16 cellular contexts compared by ENCODE assay signal in the genomic region with DNA sequence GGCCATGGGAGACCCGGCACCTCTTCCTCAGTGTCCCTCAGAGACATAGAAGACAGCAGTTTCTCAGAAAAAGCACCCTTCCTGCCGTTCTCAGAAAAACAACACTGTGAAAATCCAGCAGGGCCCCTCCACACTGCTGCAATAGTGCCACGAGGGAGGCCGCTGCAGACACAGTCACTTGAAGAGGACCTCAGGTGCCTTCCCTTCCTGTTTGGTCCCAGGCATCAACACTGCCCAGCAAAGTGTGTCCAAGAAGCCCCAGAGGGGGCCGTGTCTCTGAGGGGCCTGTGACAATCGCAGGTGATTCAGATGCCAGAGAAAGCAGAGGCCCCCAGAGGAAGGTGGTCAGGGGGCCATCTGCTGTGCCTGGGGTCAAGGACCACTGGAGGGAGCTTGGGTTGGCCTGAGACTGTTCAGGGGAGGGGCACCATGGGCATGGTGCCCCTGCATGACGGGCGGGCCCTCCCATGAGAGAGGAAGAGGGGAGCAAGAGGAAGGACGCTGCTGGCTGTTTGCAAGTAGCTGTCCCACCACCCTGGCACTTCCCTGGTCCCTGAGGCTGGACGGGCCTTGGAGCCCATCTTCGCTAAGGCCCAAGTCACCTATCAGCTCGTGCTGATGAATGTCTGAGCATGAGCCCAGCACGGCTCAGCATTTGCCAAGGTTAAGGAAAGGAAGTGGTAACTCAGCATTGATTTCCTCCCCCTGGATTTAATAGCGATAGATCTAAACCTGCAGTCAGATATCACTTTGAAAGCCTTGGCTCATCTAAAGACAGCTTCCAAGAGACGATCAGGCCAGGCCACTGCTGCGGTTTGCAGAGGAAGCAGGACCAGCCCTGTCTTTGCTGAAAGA. TPM values are rescaled to one million over a fixed set of nuclear protein-coding genes. Genes with fewer than 3 reads are reported as not detected.
DNase-seq lines count a peak whose midpoint lies in the region; ATAC-seq, FAIRE-seq and TF ChIP-seq lines count a peak whose summit lies in the region.
"Had no signal": no experiment of that assay in that cellular context is flagged by ENCODE, and none has a peak within 500 bp of the region (broad histone marks: within the 10 kb centered on the region; RNA-seq: fewer than 3 reads in every experiment).

No MANE protein-coding gene starts in this region.

- H2BK5ac ChIP-seq in neuronal stem cell (ENCODE audit: low read length) = no peak overlapping the region

- H3K9me3 ChIP-seq in HepG2 (ENCODE audit: low read length) = no peaks in the 10 kb centered on the region
- no peaks in the 10 kb centered on the region for H3K9me3 ChIP-seq in right lobe of liver
- no peaks in the 10 kb centered on the region for H3K9me3 ChIP-seq in adipocyte (ENCODE audit: control insufficient read depth, low read length)
- H3K9me3 ChIP-seq in neuronal stem cell (replicated peaks in 1 of 2; ENCODE audit: control insufficient read depth in 2 of 2, insufficient read depth in 1 of 2, low read depth in 1 of 2, low read length in 2 of 2) = peaks cover 0 to 2% of the 10 kb centered on the region in 2 donors
- H3K9me3 ChIP-seq in hepatocyte (ENCODE audit: low read depth) = no peaks in the 10 kb centered on the region
- H3K9me3 ChIP-seq in mucosa of descending colon = no peaks in the 10 kb centered on the region
- H3K9me3 ChIP-seq: A549, SJSA1 had no signal

- no peaks in the 10 kb centered on the region for H3K79me1 ChIP-seq in neuronal stem cell (ENCODE audit: low read depth, low read length)

- H3K9ac ChIP-seq in HepG2 (ENCODE audit: insufficient read depth, low read depth, low read length) (no peak overlapping the region), adipocyte (ENCODE audit: low read length) (peak overlapping the region; percentile 95), neuronal stem cell (ENCODE audit: low read depth, low read length, poor library complexity) (no peak overlapping the region)

- no peaks in the 10 kb centered on the region for H4K20me1 ChIP-seq in HepG2 (ENCODE audit: insufficient read depth, low read length)
- no peaks in the 10 kb centered on the region for H4K20me1 ChIP-seq in hepatocyte (ENCODE audit: insufficient read depth, poor library complexity, severe bottlenecking)

- intact Hi-C loops in HepG2 (cut with micrococcal nuclease; ENCODE audit: unreplicated experiment) = no loop called here
- intact Hi-C loops in right lobe of liver (cut with DNase I) = no loop called here
- intact Hi-C loops in mucosa of descending colon (cut with DNase I, micrococcal nuclease) = no loop called here

- H3K79me2 ChIP-seq in HepG2 (ENCODE audit: insufficient read depth, low read length) (no peaks in the 10 kb centered on the region), hepatocyte (peaks cover 38% of the 10 kb centered on the region)

- no peaks in the 10 kb centered on the region for H3K36me3 ChIP-seq in HepG2 (replicated peaks in 1 of 2; ENCODE audit: control insufficient read depth in 1 of 2, insufficient read depth in 2 of 2, low read length in 2 of 2)
- H3K36me3 ChIP-seq in right lobe of liver = no peaks in the 10 kb centered on the region
- H3K36me3 ChIP-seq in adipocyte (ENCODE audit: control insufficient read depth, insufficient read depth, low read length, severe bottlenecking) = peaks cover 50% of the 10 kb centered on the region
- H3K36me3 ChIP-seq in neuronal stem cell (replicated peaks in 1 of 2; ENCODE audit: control insufficient read depth in 2 of 2, insufficient read depth in 2 of 2, low read length in 2 of 2) = peaks cover 0 to 1% of the 10 kb centered on the region in 2 donors
- no peaks in the 10 kb centered on the region for H3K36me3 ChIP-seq in hepatocyte (replicated peaks; ENCODE audit: insufficient read depth, low read depth)
- H3K36me3 ChIP-seq in mucosa of descending colon (ENCODE audit: low read depth) = no peaks in the 10 kb centered on the region

- ATAC-seq in HepG2 = peak; percentile 45
- ATAC-seq in right lobe of liver = no peak
- ATAC-seq in mucosa of descending colon = no peak
- ATAC-seq: A549; CD8-positive, alpha-beta T cell had no signal

- POLR2A ChIA-PET in HepG2 (lab: Yijun Ruan, JAX) = no interaction called here

- in situ Hi-C loops in HepG2 (cut with HindIII; ENCODE audit: extremely low pct_ligation_motif_present, low pct_unique_long_range_greater_than_20kb) = no loop called here

- H3K4me1 ChIP-seq in HepG2 (ENCODE audit: insufficient read depth, low read length) (no peaks in the 10 kb centered on the region), right lobe of liver (no peaks in the 10 kb centered on the region), adipocyte (ENCODE audit: control insufficient read depth, insufficient read depth, low read length) (peaks cover 69% of the 10 kb centered on the region), neuronal stem cell (ENCODE audit: control insufficient read depth in 2 of 2, insufficient read depth in 1 of 2, low read depth in 1 of 2, low read length in 2 of 2) (no peaks in the 10 kb centered on the region), hepatocyte (ENCODE audit: insufficient read depth) (peaks cover 4% of the 10 kb centered on the region), mucosa of descending colon (ENCODE audit: low read depth) (no peaks in the 10 kb centered on the region)
- H3K4me1 ChIP-seq: A549 had no signal

- no peak for DNase-seq in HepG2 (ENCODE audit: low spot score)
- no peak for DNase-seq in right lobe of liver
- DNase-seq in adipocyte (ENCODE audit: low read depth) = no peak
- no peak for DNase-seq in neuronal stem cell (ENCODE audit: low spot score)
- DNase-seq in hepatocyte (ENCODE audit: low spot score) = no peak
- DNase-seq in mucosa of descending colon = no peak
- DNase-seq in DMS114 treated with DMSO at 0.1 percent for 48 hours (lab: John Stamatoyannopoulos, UW; ENCODE audit: unreplicated experiment) = no peak
- no peak for DNase-seq in T-helper 2 cell
- DNase-seq: CD8-positive, alpha-beta T cell; DND-41; IMR-90; NCI-H1930; NCI-H510A had no signal

- H3K23ac ChIP-seq in neuronal stem cell (ENCODE audit: low read depth, low read length, poor library complexity) = peak overlapping the region; percentile 26

- H3K27ac ChIP-seq in HepG2 (ENCODE audit: extremely low read length, insufficient read depth, low read length) (no peak overlapping the region), right lobe of liver (no peak overlapping the region), neuronal stem cell (replicated peaks; ENCODE audit: low read length) (no peak overlapping the region), hepatocyte (no peak overlapping the region)
- H3K27ac ChIP-seq: A549, SJSA1 had no signal

- BruUV-seq in HepG2 (replicated peaks; lab: Mats Ljungman, UMichigan) = no TSS peak

- H2AK5ac ChIP-seq in neuronal stem cell (ENCODE audit: low read depth, low read length) = no peak overlapping the region

- no peak for TF ChIP-seq CTCF in HepG2 (CRISPR knock-in tag; IDR thresholded peaks at IDR 0.05)
- TF ChIP-seq CTCF in right lobe of liver (IDR thresholded peaks at IDR 0.05) = no peak
- TF ChIP-seq CTCF in hepatocyte (IDR thresholded peaks at IDR 0.05; ENCODE audit: poor library complexity) = no peak
- TF ChIP-seq CTCF in mucosa of descending colon (IDR thresholded peaks at IDR 0.05) = no peak

- no peak overlapping the region for H4K8ac ChIP-seq in neuronal stem cell (ENCODE audit: low read depth, low read length)

- H3K4me3 ChIP-seq in HepG2 (replicated peaks in 1 of 3; ENCODE audit: insufficient read depth in 1 of 3, low read depth in 2 of 3, low read length in 3 of 3) (no peak overlapping the region), right lobe of liver (no peak overlapping the region), adipocyte (ENCODE audit: low read length) (peak overlapping the region; percentile 90), neuronal stem cell (ENCODE audit: low read length in 2 of 2) (no peak overlapping the region), hepatocyte (no peak overlapping the region), mucosa of descending colon (no peak overlapping the region)
- H3K4me3 ChIP-seq: A549, SJSA1 had no signal

- no peak overlapping the region for H2BK15ac ChIP-seq in neuronal stem cell (ENCODE audit: low read length)

- H2BK120ac ChIP-seq in neuronal stem cell (ENCODE audit: low read depth, low read length) = no peak overlapping the region

- no peak for FAIRE-seq in HepG2 (lab: Jason Lieb, UNC)
- FAIRE-seq: A549, D721Med had no signal

- 45% methylated on average over 16 of the region's 16 CpGs for WGBS in HepG2 (ENCODE audit: low lambda C conversion rate)
- WGBS in right lobe of liver (ENCODE audit: insufficient coverage, low coverage, low lambda C conversion rate, missing lambda C conversion rate) = 61% methylated on average over 4 of the region's 16 CpGs
- WGBS in neuronal stem cell (ENCODE audit: extremely low coverage in 2 of 2, insufficient read length in 2 of 2, insufficient replicate concordance in 1 of 2), 2 donors = no CpG with 5 or more reads among the region's 16 CpGs
- WGBS in hepatocyte (ENCODE audit: low lambda C conversion rate, missing lambda C conversion rate) = 89% methylated on average over 16 of the region's 16 CpGs

- TF ChIP-seq RAD21 in HepG2 (CRISPR knock-in tag; IDR thresholded peaks at IDR 0.05) = no peak

- TF ChIP-seq EP300 in HepG2 (IDR thresholded peaks at IDR 0.05; ENCODE audit: low read depth in 2 of 2, low read length in 2 of 2) (no peak), HepG2 (CRISPR knock-in tag; IDR thresholded peaks at IDR 0.05; ENCODE audit: borderline replicate concordance) (no peak)

- CTCF ChIA-PET in HepG2 (lab: Yijun Ruan, JAX; ENCODE audit: low intra/inter-chr PET ratio, low total read pairs) = no interaction called here

- H3K14ac ChIP-seq in neuronal stem cell (ENCODE audit: low read length) = peak overlapping the region; percentile 26

- no peak overlapping the region for H2BK12ac ChIP-seq in neuronal stem cell (ENCODE audit: low read length)

- no peak overlapping the region for H3K4ac ChIP-seq in neuronal stem cell (ENCODE audit: low read length)

- H2AFZ ChIP-seq in HepG2 (ENCODE audit: low read length) = no peak overlapping the region
- no peak overlapping the region for H2AFZ ChIP-seq in neuronal stem cell (ENCODE audit: low read length)
- no peak overlapping the region for H2AFZ ChIP-seq in hepatocyte

- peaks cover 2 to 51% of the 10 kb centered on the region in 2 experiments; a peak in 4 of 5 replicates for H3K27me3 ChIP-seq in HepG2 (ENCODE audit: control insufficient read depth in 1 of 2, insufficient read depth in 2 of 2, low read length in 2 of 2)
- no peaks in the 10 kb centered on the region for H3K27me3 ChIP-seq in right lobe of liver
- no peaks in the 10 kb centered on the region for H3K27me3 ChIP-seq in adipocyte (replicated peaks; ENCODE audit: control insufficient read depth, insufficient read depth, low read length)
- peaks cover 0 to 34% (median 3%) of the 10 kb centered on the region in 3 experiments for H3K27me3 ChIP-seq in neuronal stem cell (ENCODE audit: control insufficient read depth in 3 of 3, insufficient read depth in 3 of 3, low read depth in 1 of 3, low read length in 3 of 3)
- H3K27me3 ChIP-seq in hepatocyte = peaks cover 6% of the 10 kb centered on the region
- H3K27me3 ChIP-seq: SJSA1 had no signal

- H3K18ac ChIP-seq in neuronal stem cell (ENCODE audit: low read length) = peak overlapping the region; percentile 41

- H3K4me2 ChIP-seq in HepG2 (ENCODE audit: low read depth, low read length) (no peak overlapping the region), neuronal stem cell (ENCODE audit: insufficient read depth, low read length, poor library complexity, severe bottlenecking) (no peak overlapping the region), hepatocyte (no peak overlapping the region)
- H3K4me2 ChIP-seq: A549 had no signal

- H4K91ac ChIP-seq in neuronal stem cell (ENCODE audit: low read depth, low read length, poor library complexity) = no peak overlapping the region

- TF ChIP-seq POLR2A in HepG2 (IDR thresholded peaks at IDR 0.05; ENCODE audit: insufficient read depth in 1 of 2, low read depth in 2 of 2, low read length in 2 of 2) = no peak
- no peak for TF ChIP-seq POLR2A in right lobe of liver (IDR thresholded peaks at IDR 0.05)

- H3K9me2 ChIP-seq in hepatocyte (replicated peaks; ENCODE audit: insufficient read depth) = no peaks in the 10 kb centered on the region

RNA-seq across cellular contexts. Expression of gene TWIST2, which starts 9.1 kb away (rescaled TPM):
- total RNA-seq in HepG2 (2016; rRNA removed; fragmentation: Illumina TruSeq; extraction: Trizol) = 0.11 TPM in 1 of 2 replicates, not detected in the other
- 0.18 and 0.20 TPM in 2 replicates for total RNA-seq in HepG2 (2016; cell fraction: cytosol; rRNA removed; fragmentation: Illumina TruSeq; extraction: Trizol; ENCODE audit: low read depth)
- total RNA-seq in HepG2 (2016; cell fraction: insoluble cytoplasmic fraction; rRNA removed; fragmentation: Illumina TruSeq; extraction: Trizol) = not detected in 2 replicates
- total RNA-seq in HepG2 (2016; cell fraction: membrane; rRNA removed; fragmentation: Illumina TruSeq; extraction: Trizol) = 0.21 and 0.25 TPM in 2 replicates
- not detected in 2 replicates for total RNA-seq in HepG2 (2016; cell fraction: nucleus; rRNA removed; fragmentation: Illumina TruSeq; extraction: Trizol)
- 0.08 and 0.09 TPM in 2 replicates for polyA plus RNA-seq in HepG2 (2011; rRNA removed)
- 0.10 and 0.34 TPM in 2 replicates for polyA plus RNA-seq in HepG2 (2011; cell fraction: cytosol; rRNA removed)
- 0.21 TPM in 1 of 2 replicates, not detected in the other for polyA plus RNA-seq in HepG2 (2011; cell fraction: nucleus; rRNA removed)
- polyA plus RNA-seq in HepG2 (2012) = 0.09 TPM in 1 of 2 replicates, not detected in the other
- 0.21 and 0.36 TPM in 2 replicates for polyA plus RNA-seq in HepG2 (2016; cell fraction: cytosol; fragmentation: Illumina TruSeq; extraction: Trizol; ENCODE audit: low read depth)
- not detected in 2 replicates for polyA plus RNA-seq in HepG2 (2016; cell fraction: insoluble cytoplasmic fraction; fragmentation: Illumina TruSeq; extraction: Trizol; ENCODE audit: low read depth)
- polyA plus RNA-seq in HepG2 (2016; cell fraction: membrane; fragmentation: Illumina TruSeq; extraction: Trizol; ENCODE audit: low read depth) = 0.12 TPM in 1 of 2 replicates, not detected in the other
- not detected in 2 replicates for polyA plus RNA-seq in HepG2 (2016; cell fraction: nucleus; fragmentation: Illumina TruSeq; extraction: Trizol; ENCODE audit: insufficient read depth, low read depth)
- 0.32 and 4.4 TPM in 2 replicates for polyA minus RNA-seq in HepG2 (2011; rRNA and poly(A)+ RNA removed; ENCODE audit: low replicate concordance)
- polyA minus RNA-seq in HepG2 (2011; cell fraction: cytosol; rRNA and poly(A)+ RNA removed) = not detected in 2 replicates
- 0.37 and 0.39 TPM in 2 replicates for polyA minus RNA-seq in HepG2 (2011; cell fraction: nucleus; rRNA and poly(A)+ RNA removed)
- under 1 TPM in 3 of 6 experiments, not detected in 3; 0.15 to 0.56 (median 0.18) TPM for total RNA-seq in right lobe of liver
- polyA plus RNA-seq in neuronal stem cell (2013, experiment 1 of 2) = 2.1 TPM
- 2.4 TPM for polyA plus RNA-seq in neuronal stem cell (2013, experiment 2 of 2)
- 19.7 and 21.1 TPM in 2 replicates for total RNA-seq in hepatocyte
- 11.3 and 13.5 TPM in 2 replicates for polyA plus RNA-seq in hepatocyte
- 10 to 100 TPM in 1 of 3 donors, 1 to 10 TPM in 2; 1.1 to 13.4 (median 3.1) TPM for total RNA-seq in mucosa of descending colon
- total RNA-seq: CD8-positive, alpha-beta T cell had no signal
